ENCODE assay signal across 8 cellular contexts in genomic region chr2:224449212-224450147, GRCh38. TPM values are rescaled to one million over a fixed set of nuclear protein-coding genes. Genes with fewer than 3 reads are reported as not detected.
DNase-seq lines count a peak whose midpoint lies in the region; ATAC-seq, FAIRE-seq and TF ChIP-seq lines count a peak whose summit lies in the region.

No MANE protein-coding gene starts in this region.

- POLR2A ChIA-PET in H1 (lab: Charles Lee; ENCODE audit: partially characterized antibody): interaction anchor here (0.6 to 1.0 kb wide), 2 partner anchors 20 to 32 kb away, joined by 3 read pairs; no protein-coding TSS in a partner anchor

- intact Hi-C loops in left ventricle myocardium inferior (cut with micrococcal nuclease): loop anchor here (5.0 kb wide), 1 partner anchor 77 kb away; no protein-coding TSS in a partner anchor
- intact Hi-C loops in right cardiac atrium (cut with DNase I): loop anchor here in 2 of 4 donors (10.0 kb wide), 2 partner anchors 85 to 95 kb away; no protein-coding TSS in a partner anchor

- H2BK12ac ChIP-seq in H1 (ENCODE audit: low read depth, low read length): no peak overlapping the region

- H3K4me3 ChIP-seq in left ventricle myocardium inferior (no peak overlapping the region), right cardiac atrium (ENCODE audit: low read length) (no peak overlapping the region), H1 (ENCODE audit: extremely low read depth in 1 of 4, insufficient read depth in 2 of 4, low read depth in 3 of 4, low read length in 4 of 4) (no peak overlapping the region)

- H3K4me1 ChIP-seq in left ventricle myocardium inferior (no peaks in the 10 kb centered on the region), right cardiac atrium (ENCODE audit: control insufficient read depth, insufficient read depth, low read length) (no peaks in the 10 kb centered on the region), H1 (replicated peaks in 1 of 4; ENCODE audit: control insufficient read depth in 3 of 4, insufficient read depth in 4 of 4, low read length in 3 of 4) (no peaks in the 10 kb centered on the region)

- WGBS in right cardiac atrium: 53% methylated on average over 4 of the region's 4 CpGs
- WGBS in H1 (ENCODE audit: extremely low coverage in 1 of 2, insufficient coverage in 1 of 2, insufficient read length in 1 of 2, insufficient replicate concordance in 2 of 2, low coverage in 1 of 2, low lambda C conversion rate in 2 of 2, missing lambda C conversion rate in 1 of 2), 2 experiments: 77% methylated on average over 4 of the region's 4 CpGs; no CpG with 5 or more reads in 1 of the 2 experiments

- no peak overlapping the region for H4K8ac ChIP-seq in H1 (ENCODE audit: extremely low read depth, insufficient read depth, low read length)

- no peak overlapping the region for H3K18ac ChIP-seq in H1 (ENCODE audit: extremely low read depth, low read length)

- no peak overlapping the region for H2BK20ac ChIP-seq in H1 (ENCODE audit: low read length)

- H3K79me2 ChIP-seq in H1 (ENCODE audit: control insufficient read depth in 1 of 2, insufficient read depth in 2 of 2, low read length in 2 of 2): no peaks in the 10 kb centered on the region

- no peak for DNase-seq in left ventricle myocardium inferior
- DNase-seq in right cardiac atrium: no peak
- DNase-seq in NCI-H460 (ENCODE audit: extremely low read depth, low read depth): peak; percentile 26
- DNase-seq in H1 (ENCODE audit: low read depth in 1 of 2, low spot score in 2 of 2): no peak
- peak; percentile 16 for DNase-seq in pons (ENCODE audit: low spot score)
- DNase-seq in amygdala (lab: John Stamatoyannopoulos, UW): no peak

- no peak overlapping the region for H3K14ac ChIP-seq in H1 (ENCODE audit: insufficient read length)

- H3K23me2 ChIP-seq in H1 (ENCODE audit: low read depth, low read length): no peaks in the 10 kb centered on the region

- no peak overlapping the region for H3K4me2 ChIP-seq in H1 (ENCODE audit: insufficient read depth in 1 of 2, low read depth in 2 of 2, low read length in 2 of 2)

- no peak overlapping the region for H3K56ac ChIP-seq in H1 (replicated peaks; ENCODE audit: insufficient read length, low read depth, low read length)

- no peaks in the 10 kb centered on the region for H4K20me1 ChIP-seq in H1 (replicated peaks in 1 of 2; ENCODE audit: control insufficient read depth in 1 of 2, insufficient read depth in 2 of 2, low read length in 2 of 2)

- H2BK5ac ChIP-seq in H1 (ENCODE audit: low read depth, low read length): no peak overlapping the region

- no peak overlapping the region for H4K5ac ChIP-seq in H1 (ENCODE audit: insufficient read length, low read depth, low read length)

- H2BK15ac ChIP-seq in H1 (ENCODE audit: low read length): no peak overlapping the region

- H3K27ac ChIP-seq in left ventricle myocardium inferior (replicated peaks) (no peak overlapping the region), right cardiac atrium (ENCODE audit: low read length) (no peak overlapping the region), H1 (ENCODE audit: low read depth, low read length) (no peak overlapping the region)

- no peak for TF ChIP-seq EP300 in H1 (IDR thresholded peaks at IDR 0.05; ENCODE audit: borderline replicate concordance in 1 of 2, low read depth in 2 of 2, low read length in 2 of 2)

- no peak for TF ChIP-seq POLR2A in H1 (IDR thresholded peaks at IDR 0.05; ENCODE audit: control extremely low read depth in 1 of 2, low read depth in 2 of 2, low read length in 2 of 2)

- peak overlapping the region; percentile 35; the same call in 1 of the 2 replicates for H2AFZ ChIP-seq in H1 (ENCODE audit: low read length)

- peaks cover 7% of the 10 kb centered on the region for H3K27me3 ChIP-seq in left ventricle myocardium inferior (ENCODE audit: low read depth)
- no peaks in the 10 kb centered on the region for H3K27me3 ChIP-seq in right cardiac atrium (ENCODE audit: control insufficient read depth, insufficient read depth)
- no peaks in the 10 kb centered on the region for H3K27me3 ChIP-seq in H1 (replicated peaks in 1 of 4; ENCODE audit: control insufficient read depth in 3 of 4, extremely low read depth in 1 of 4, insufficient read depth in 3 of 4, low read length in 3 of 4)

- CTCF ChIA-PET in H1 (lab: Charles Lee; ENCODE audit: partially characterized antibody): interaction anchor here (0.6 to 2.9 kb wide), 40 partner anchors 8 to 425 kb away, joined by 3 to 22 read pairs (median 4); no protein-coding TSS in a partner anchor

- ATAC-seq in right cardiac atrium (no peak), HG03432 (IDR thresholded peaks at IDR 0.05; ENCODE audit: unreplicated experiment) (no peak), HG02884 (IDR thresholded peaks at IDR 0.05; ENCODE audit: unreplicated experiment) (no peak)

- no peak overlapping the region for H2AK5ac ChIP-seq in H1 (ENCODE audit: low read depth, low read length)

- H3K79me1 ChIP-seq in H1 (ENCODE audit: low read depth, low read length): no peaks in the 10 kb centered on the region

- H3K9me3 ChIP-seq in left ventricle myocardium inferior (replicated peaks) (peaks cover 11% of the 10 kb centered on the region), right cardiac atrium (ENCODE audit: control insufficient read depth, low read length) (no peaks in the 10 kb centered on the region), H1 (ENCODE audit: insufficient read depth in 2 of 2, low read depth in 1 of 2, low read length in 1 of 2) (no peaks in the 10 kb centered on the region)

- no peak overlapping the region for H3K4ac ChIP-seq in H1 (replicated peaks; ENCODE audit: insufficient read length, low read depth, low read length)

- FAIRE-seq in H1 (lab: Jason Lieb, UNC): no peak

- peak; percentile 66 for TF ChIP-seq CTCF in left ventricle myocardium inferior (IDR thresholded peaks at IDR 0.05; ENCODE audit: borderline replicate concordance)
- TF ChIP-seq CTCF in H1 (IDR thresholded peaks at IDR 0.05; ENCODE audit: control extremely low read depth in 1 of 3, insufficient read depth in 1 of 3, low read depth in 1 of 3, low read length in 3 of 3): peak in 2 of 3 experiments; percentile 46 to 66; a peak in 3 of 4 replicates

- H3K36me3 ChIP-seq in left ventricle myocardium inferior (no peaks in the 10 kb centered on the region), H1 (ENCODE audit: control insufficient read depth in 2 of 4, insufficient read depth in 4 of 4, low read length in 3 of 4) (no peaks in the 10 kb centered on the region)

- H2BK120ac ChIP-seq in H1 (replicated peaks; ENCODE audit: low read depth, low read length): no peak overlapping the region

- H3K23ac ChIP-seq in H1 (ENCODE audit: insufficient read length): no peak overlapping the region

- peak; percentile 53 to 65 for TF ChIP-seq RAD21 in H1 (IDR thresholded peaks at IDR 0.05 in 1 of 2, conservative IDR thresholded peaks at IDR 0.05 in 1 of 2; ENCODE audit: low read depth in 2 of 2, low read length in 2 of 2)

- H4K91ac ChIP-seq in H1 (replicated peaks; ENCODE audit: insufficient read length, low read length): no peak overlapping the region

- no peak overlapping the region for H3K9ac ChIP-seq in H1 (replicated peaks in 1 of 4; ENCODE audit: extremely low read depth in 1 of 4, low read depth in 3 of 4, low read length in 3 of 4)

TF ChIP-seq in H1, 55 proteins besides CTCF, POLR2A, EP300 and RAD21:
- no peak for TF ChIP-seq FOSL1 (IDR thresholded peaks at IDR 0.05; ENCODE audit: insufficient read depth, low read depth, low read length)
- TF ChIP-seq USF2 (IDR thresholded peaks at IDR 0.05; ENCODE audit: low read length): no peak
- TF ChIP-seq RBBP5 (IDR thresholded peaks at IDR 0.05; ENCODE audit: borderline replicate concordance, low read depth, low read length): no peak
TF ChIP-seq in H1: peak in this region for 0.

RNA-seq across cellular contexts. Expression of gene FAM124B, which starts 47.6 kb away (rescaled TPM):
- total RNA-seq in left ventricle myocardium inferior (1.1 TPM), right cardiac atrium (1 to 10 TPM in 3 of 4 donors, under 1 TPM in 1; 0.44 to 2.1 (median 1.1) TPM)
- polyA plus RNA-seq in right cardiac atrium (0.61 TPM), H1 (2011; rRNA removed) (2.1 TPM in 2 replicates)
- not detected in 2 replicates for total RNA-seq in NCI-H460 (2014; rRNA removed; shearing (Covaris generic))
- polyA plus RNA-seq in NCI-H460 (2014; cell fraction: nucleus; rRNA removed): not detected in 2 replicates
- 2.0 and 2.6 TPM in 2 replicates for total RNA-seq in H1 (2021; fragmentation: NEBNext Ultra II Directional; extraction: Animal tissue kit (Norgen Biotek cat#: 25700))
- polyA plus RNA-seq in H1 (2011; cell fraction: cytosol; rRNA removed): 2.6 TPM
- polyA plus RNA-seq in H1 (2011; cell fraction: nucleus; rRNA removed): 5.7 TPM
- 1.5 to 2.3 TPM (median 1.6 TPM) in 4 replicates for polyA plus RNA-seq in H1 (2012, experiment 1 of 2)
- 0.70 TPM for polyA plus RNA-seq in H1 (2012, experiment 2 of 2)
- polyA plus RNA-seq in H1 (2013, experiment 1 of 2): 1.9 TPM
- polyA plus RNA-seq in H1 (2013, experiment 2 of 2): 1.7 TPM
- polyA minus RNA-seq in H1 (2011; rRNA and poly(A)+ RNA removed): 2.0 and 3.2 TPM in 2 replicates
- 1.4 TPM for polyA minus RNA-seq in H1 (2011; cell fraction: cytosol; rRNA and poly(A)+ RNA removed)
- polyA minus RNA-seq in H1 (2011; cell fraction: nucleus; rRNA and poly(A)+ RNA removed): 4.3 TPM

Comparison
In these comparisons a context has a peak if more than half of its experiments do, and no peak if none do; other contexts are left out.
1. DNase-seq: peak in NCI-H460 (single experiment) and pons (single experiment); none in left ventricle myocardium inferior (single experiment), right cardiac atrium (0 of 3), H1 (0 of 2) and amygdala (0 of 56).